8 cellular contexts compared by ENCODE assay signal in the genomic region with DNA sequence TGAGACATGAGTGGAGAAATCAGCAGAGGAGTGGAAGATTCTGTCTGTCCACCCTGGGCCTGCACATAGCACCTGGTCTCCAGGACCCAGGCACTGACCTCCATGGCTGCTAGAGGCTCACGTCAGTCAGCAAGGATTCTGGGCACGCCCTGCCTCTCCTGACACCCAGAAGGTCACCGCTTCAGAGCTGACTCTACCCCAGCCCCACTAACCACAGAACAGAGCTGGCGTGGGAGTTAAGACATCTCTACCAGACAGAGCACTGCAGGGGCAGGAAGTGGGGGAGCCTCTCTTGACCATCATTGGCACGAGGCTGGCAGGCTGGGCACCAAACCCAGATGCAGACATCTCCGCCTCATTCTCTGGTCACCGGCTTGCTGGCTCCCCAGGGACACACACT. TPM values are rescaled to one million over a fixed set of nuclear protein-coding genes. Genes with fewer than 3 reads are reported as not detected.
DNase-seq lines count a peak whose midpoint lies in the region; ATAC-seq and TF ChIP-seq lines count a peak whose summit lies in the region.

No MANE protein-coding gene starts in this region.

- peaks cover 29% of the 10 kb centered on the region for H3K36me3 Mint-ChIP-seq in activated CD8-positive, alpha-beta memory T cell treated with anti-CD3 and anti-CD28 coated beads, Interleukin-2, amount 10 ng/mL, durations not matched to agents 7 days and 5 days

- H3K9me3 ChIP-seq in psoas muscle: no peaks in the 10 kb centered on the region

- WGBS in psoas muscle, 3 donors: 74 to 86% (median 76%) methylated on average over 7 of the region's 7 CpGs

- no peak overlapping the region for H3K27ac ChIP-seq in psoas muscle

- H3K4me3 ChIP-seq in psoas muscle: peak overlapping the region; percentile 73

- ATAC-seq in HG02642 (IDR thresholded peaks at IDR 0.05; ENCODE audit: poor library complexity, unreplicated experiment): peak; percentile 26
- ATAC-seq in activated CD8-positive, alpha-beta memory T cell treated with anti-CD3 and anti-CD28 coated beads, Interleukin-2, amount 10 ng/mL, durations not matched to agents 7 days and 5 days: no peak
- ATAC-seq in psoas muscle: no peak
- no peak for ATAC-seq in GM19328 (IDR thresholded peaks at IDR 0.05; ENCODE audit: unreplicated experiment)

- no peaks in the 10 kb centered on the region for H3K9me3 Mint-ChIP-seq in activated CD8-positive, alpha-beta memory T cell treated with anti-CD3 and anti-CD28 coated beads, Interleukin-2, amount 10 ng/mL, durations not matched to agents 7 days and 5 days (ENCODE audit: low read depth)

- no peaks in the 10 kb centered on the region for H3K36me3 ChIP-seq in psoas muscle (ENCODE audit: insufficient read depth in 1 of 2, low read depth in 1 of 2)

- peak; percentile 67 for DNase-seq in GM10266 (ENCODE audit: extremely low spot score)
- peak; percentile 68 for DNase-seq in activated CD8-positive, alpha-beta memory T cell treated with anti-CD3 and anti-CD28 coated beads, Interleukin-2, amount 10 ng/mL, durations not matched to agents 7 days and 5 days
- DNase-seq in psoas muscle: no peak
- no peak for DNase-seq in HCEC 1CT
- no peak for DNase-seq in AG08396 (ENCODE audit: low spot score)
- no peak for DNase-seq in cerebellum (ENCODE audit: low spot score)

- H3K4me1 ChIP-seq in psoas muscle: no peaks in the 10 kb centered on the region

- no peaks in the 10 kb centered on the region for H3K27me3 Mint-ChIP-seq in activated CD8-positive, alpha-beta memory T cell treated with anti-CD3 and anti-CD28 coated beads, Interleukin-2, amount 10 ng/mL, durations not matched to agents 7 days and 5 days

- TF ChIP-seq CTCF in GM10266 (IDR thresholded peaks at IDR 0.05; ENCODE audit: control insufficient read depth, insufficient read depth, low read depth, missing control alignments) (no peak), psoas muscle (IDR thresholded peaks at IDR 0.05) (no peak)

- H3K4me1 Mint-ChIP-seq in activated CD8-positive, alpha-beta memory T cell treated with anti-CD3 and anti-CD28 coated beads, Interleukin-2, amount 10 ng/mL, durations not matched to agents 7 days and 5 days: peaks cover 51% of the 10 kb centered on the region

- intact Hi-C loops in psoas muscle (cut with DNase I): loop anchor here in 1 of 2 donors (5.0 kb wide), 1 partner anchor 45 kb away; no protein-coding TSS in a partner anchor

- peak overlapping the region; percentile 9 for H3K4me3 Mint-ChIP-seq in activated CD8-positive, alpha-beta memory T cell treated with anti-CD3 and anti-CD28 coated beads, Interleukin-2, amount 10 ng/mL, durations not matched to agents 7 days and 5 days

- CTCF ChIA-PET in activated CD8-positive, alpha-beta memory T cell treated with anti-CD3 and anti-CD28 coated beads, Interleukin-2, amount 10 ng/mL, durations not matched to agents 7 days and 5 days (lab: Charles Lee): interaction anchor here (0.8 kb wide), 1 partner anchor 507 kb away, joined by 3 read pairs; no protein-coding TSS in a partner anchor

- H3K27ac Mint-ChIP-seq in activated CD8-positive, alpha-beta memory T cell treated with anti-CD3 and anti-CD28 coated beads, Interleukin-2, amount 10 ng/mL, durations not matched to agents 7 days and 5 days: peak overlapping the region; percentile 55

- H3K27me3 ChIP-seq in psoas muscle (ENCODE audit: insufficient read depth in 3 of 3, low read length in 2 of 3): peaks cover 0 to 3% (median 0%) of the 10 kb centered on the region in 3 donors

RNA-seq across cellular contexts. Expression of a gene that starts 3.0 kb away (rescaled TPM):
- 10 to 100 TPM; 81.4 to 85.0 TPM for total RNA-seq in activated CD8-positive, alpha-beta memory T cell treated with anti-CD3 and anti-CD28 coated beads, Interleukin-2, amount 10 ng/mL, durations not matched to agents 7 days and 5 days
- total RNA-seq in psoas muscle (10 to 100 TPM; 12.1 to 15.2 (median 12.9) TPM), cerebellum (19.5 TPM)
- polyA plus RNA-seq in psoas muscle: 1 to 10 TPM; 9.2 to 10.0 (median 9.5) TPM

RNA-seq across cellular contexts. Expression of a gene that starts 54.7 kb away (rescaled TPM):
- 1 to 10 TPM; 6.5 to 8.7 TPM for total RNA-seq in activated CD8-positive, alpha-beta memory T cell treated with anti-CD3 and anti-CD28 coated beads, Interleukin-2, amount 10 ng/mL, durations not matched to agents 7 days and 5 days
- total RNA-seq in psoas muscle (1 to 10 TPM; 4.6 to 8.2 (median 7.1) TPM), cerebellum (13.1 TPM)
- polyA plus RNA-seq in psoas muscle: 1 to 10 TPM; 3.3 to 7.6 (median 4.2) TPM

Comparison
In these comparisons a context has a peak if more than half of its experiments do, and no peak if none do; other contexts are left out.
1. DNase-seq: peak in GM10266 (single experiment) and activated CD8-positive, alpha-beta memory T cell treated with anti-CD3 and anti-CD28 coated beads, Interleukin-2, amount 10 ng/mL, durations not matched to agents 7 days and 5 days (single experiment); none in psoas muscle (0 of 2), HCEC 1CT (single experiment), AG08396 (single experiment) and cerebellum (single experiment).